ENCODE assay signal across 10 cellular contexts in genomic region chr18:32770651-32771168, GRCh38. TPM values are rescaled to one million over a fixed set of nuclear protein-coding genes. Genes with fewer than 3 reads are reported as not detected.
DNase-seq lines count a peak whose midpoint lies in the region; ATAC-seq and TF ChIP-seq lines count a peak whose summit lies in the region.
"Had no signal": no experiment of that assay in that cellular context is flagged by ENCODE, and none has a peak within 500 bp of the region (broad histone marks: within the 10 kb centered on the region; RNA-seq: fewer than 3 reads in every experiment).

No MANE protein-coding gene starts in this region.

- BruUV-seq in A673 (replicated peaks; lab: Mats Ljungman, UMichigan) = no TSS peak

- H3K4me3 ChIP-seq in A673 (ENCODE audit: low read depth, low read length, poor library complexity, severe bottlenecking) (peak overlapping the region; percentile 44), KMS-11 (IDR thresholded peaks at IDR 0.05; ENCODE audit: insufficient read depth, low read depth, low read length) (peak overlapping the region; percentile 33), neuronal stem cell (ENCODE audit: low read length in 2 of 2) (peak overlapping the region; percentile 63 to 64), adrenal gland (peak overlapping the region in 2 of 4 donors; percentile 2 to 48)

- H4K8ac ChIP-seq in neuronal stem cell (ENCODE audit: low read depth, low read length) = no peak overlapping the region

- no peak overlapping the region for H2BK5ac ChIP-seq in neuronal stem cell (ENCODE audit: low read length)

- peak overlapping the region; percentile 52 for H3K4me2 ChIP-seq in KMS-11
- peak overlapping the region; percentile 93 for H3K4me2 ChIP-seq in neuronal stem cell (ENCODE audit: insufficient read depth, low read length, poor library complexity, severe bottlenecking)

- H3K36me3 Mint-ChIP-seq in endothelial cell (ENCODE audit: low read depth, unreplicated experiment) = no peaks in the 10 kb centered on the region
- H3K36me3 Mint-ChIP-seq: activated naive CD8-positive, alpha-beta T cell treated with anti-CD3 and anti-CD28 coated beads, Interleukin-2, amount 10 ng/mL, durations not matched to agents 7 days and 5 days had no signal

- H3K27ac ChIP-seq in A673 (ENCODE audit: low read depth, low read length, poor library complexity, severe bottlenecking) = no peak overlapping the region
- no peak overlapping the region for H3K27ac ChIP-seq in KMS-11
- no peak overlapping the region for H3K27ac ChIP-seq in neuronal stem cell (replicated peaks; ENCODE audit: low read length)
- H3K27ac ChIP-seq in adrenal gland = peak overlapping the region in 1 of 5 donors; percentile 10

- no peaks in the 10 kb centered on the region for H4K20me1 ChIP-seq in KMS-11 (ENCODE audit: insufficient read depth)

- no peaks in the 10 kb centered on the region for H3K79me1 ChIP-seq in neuronal stem cell (ENCODE audit: low read depth, low read length)

- no peak overlapping the region for H2BK12ac ChIP-seq in neuronal stem cell (ENCODE audit: low read length)

- H3K9me3 Mint-ChIP-seq in endothelial cell (ENCODE audit: unreplicated experiment) = no peaks in the 10 kb centered on the region
- H3K9me3 Mint-ChIP-seq: activated naive CD8-positive, alpha-beta T cell treated with anti-CD3 and anti-CD28 coated beads, Interleukin-2, amount 10 ng/mL, durations not matched to agents 7 days and 5 days had no signal

- H3K4me1 ChIP-seq in A673 (ENCODE audit: insufficient read depth, low read length, poor library complexity, severe bottlenecking) = no peaks in the 10 kb centered on the region
- H3K4me1 ChIP-seq in KMS-11 (ENCODE audit: low read depth, poor library complexity, severe bottlenecking) = no peaks in the 10 kb centered on the region
- peaks cover 12 to 34% of the 10 kb centered on the region in 2 donors for H3K4me1 ChIP-seq in neuronal stem cell (ENCODE audit: control insufficient read depth in 2 of 2, insufficient read depth in 1 of 2, low read depth in 1 of 2, low read length in 2 of 2)
- H3K4me1 ChIP-seq in adrenal gland (replicated peaks in 1 of 2) = peaks cover 0 to 11% of the 10 kb centered on the region in 2 donors

- peaks cover 28% of the 10 kb centered on the region for H3K27me3 ChIP-seq in A673 (replicated peaks; ENCODE audit: insufficient read depth, low read depth, low read length, poor library complexity)
- H3K27me3 ChIP-seq in KMS-11 (ENCODE audit: insufficient read depth, low read depth) = no peaks in the 10 kb centered on the region
- H3K27me3 ChIP-seq in neuronal stem cell (ENCODE audit: control insufficient read depth in 3 of 3, insufficient read depth in 3 of 3, low read depth in 1 of 3, low read length in 3 of 3) = peaks cover 0 to 48% (median 15%) of the 10 kb centered on the region in 3 experiments
- peaks cover 20% of the 10 kb centered on the region for H3K27me3 ChIP-seq in adrenal gland

- H3K9ac ChIP-seq in KMS-11 (peak overlapping the region; percentile 35; the same call in 1 of the 2 replicates), neuronal stem cell (ENCODE audit: low read depth, low read length, poor library complexity) (peak overlapping the region; percentile 50)

- DNase-seq in A673 (ENCODE audit: low spot score) (no peak), endothelial cell (ENCODE audit: low spot score) (no peak), neuronal stem cell (ENCODE audit: low spot score) (no peak), NCI-H1092 (lab: John Stamatoyannopoulos, UW) (no peak), adrenal gland (no peak)

- H3K9me3 ChIP-seq in A673 (ENCODE audit: low read depth, low read length, poor library complexity, severe bottlenecking) = no peaks in the 10 kb centered on the region
- H3K9me3 ChIP-seq in neuronal stem cell (replicated peaks in 1 of 2; ENCODE audit: control insufficient read depth in 2 of 2, insufficient read depth in 1 of 2, low read depth in 1 of 2, low read length in 2 of 2) = peaks cover 0 to 2% of the 10 kb centered on the region in 2 donors
- H3K9me3 ChIP-seq in adrenal gland (replicated peaks in 1 of 3) = no peaks in the 10 kb centered on the region

- peak overlapping the region; percentile 81 for H3K4me3 Mint-ChIP-seq in endothelial cell (ENCODE audit: unreplicated experiment)

- H3K4me1 Mint-ChIP-seq in endothelial cell (ENCODE audit: unreplicated experiment) = peaks cover 30% of the 10 kb centered on the region

- peak overlapping the region; percentile 89 for H2AFZ ChIP-seq in KMS-11 (ENCODE audit: low read depth)
- peak overlapping the region; percentile 95 for H2AFZ ChIP-seq in neuronal stem cell (ENCODE audit: low read length)

- H3K27ac Mint-ChIP-seq in endothelial cell (ENCODE audit: unreplicated experiment) = no peak overlapping the region
- H3K27ac Mint-ChIP-seq: activated naive CD8-positive, alpha-beta T cell treated with anti-CD3 and anti-CD28 coated beads, Interleukin-2, amount 10 ng/mL, durations not matched to agents 7 days and 5 days had no signal

- ATAC-seq in HG02610 (IDR thresholded peaks at IDR 0.05; ENCODE audit: unreplicated experiment) (no peak), GM19467 (IDR thresholded peaks at IDR 0.05; ENCODE audit: unreplicated experiment) (no peak)

- WGBS in neuronal stem cell (ENCODE audit: extremely low coverage in 2 of 2, insufficient read length in 2 of 2, insufficient replicate concordance in 1 of 2), 2 donors = no CpG with 5 or more reads among the region's 34 CpGs
- WGBS in adrenal gland, 4 donors = 0 to 11% (median 6%) methylated on average over 2 to 34 of the region's 34 CpGs

- H3K36me3 ChIP-seq in A673 (ENCODE audit: insufficient read depth, low read length, poor library complexity, severe bottlenecking) (no peaks in the 10 kb centered on the region), KMS-11 (ENCODE audit: insufficient read depth) (no peaks in the 10 kb centered on the region), neuronal stem cell (replicated peaks in 1 of 2; ENCODE audit: control insufficient read depth in 2 of 2, insufficient read depth in 2 of 2, low read length in 2 of 2) (no peaks in the 10 kb centered on the region), adrenal gland (replicated peaks in 1 of 2) (no peaks in the 10 kb centered on the region)

- intact Hi-C loops in A673 (cut with micrococcal nuclease; ENCODE audit: unreplicated experiment) (no loop called here), adrenal gland (cut with DNase I) (no loop called here)

- no peak overlapping the region for H4K91ac ChIP-seq in neuronal stem cell (ENCODE audit: low read depth, low read length, poor library complexity)

- no peaks in the 10 kb centered on the region for H3K79me2 ChIP-seq in KMS-11 (ENCODE audit: insufficient read depth, low read depth)

- H2BK15ac ChIP-seq in neuronal stem cell (ENCODE audit: low read length) = peak overlapping the region; percentile 97

- H3K4ac ChIP-seq in neuronal stem cell (ENCODE audit: low read length) = no peak overlapping the region

- TF ChIP-seq CTCF in A673 (conservative IDR thresholded peaks at IDR 0.05; ENCODE audit: low read depth, low read length) (no peak), KMS-11 (conservative IDR thresholded peaks at IDR 0.05; ENCODE audit: low read depth, low read length) (no peak), endothelial cell (IDR thresholded peaks at IDR 0.05; ENCODE audit: unreplicated experiment) (no peak), adrenal gland (IDR thresholded peaks at IDR 0.05) (no peak)

- peak overlapping the region; percentile 31 for H3K14ac ChIP-seq in neuronal stem cell (ENCODE audit: low read length)

- POLR2A ChIA-PET in A673 (lab: Charles Lee; ENCODE audit: low non-redundant PET) = no interaction called here

- CTCF ChIA-PET in A673 (lab: Charles Lee) = no interaction called here

- H3K23ac ChIP-seq in neuronal stem cell (ENCODE audit: low read depth, low read length, poor library complexity) = peak overlapping the region; percentile 80

- no peak overlapping the region for H2BK120ac ChIP-seq in neuronal stem cell (ENCODE audit: low read depth, low read length)

- peak overlapping the region; percentile 95 for H3K18ac ChIP-seq in neuronal stem cell (ENCODE audit: low read length)

- H3K27me3 Mint-ChIP-seq in endothelial cell (ENCODE audit: unreplicated experiment) = peaks cover 6% of the 10 kb centered on the region

- no peak for TF ChIP-seq POLR2A in adrenal gland (IDR thresholded peaks at IDR 0.05)

- H2AK5ac ChIP-seq in neuronal stem cell (ENCODE audit: low read depth, low read length) = no peak overlapping the region

RNA-seq across cellular contexts. Expression of gene KLHL14, which starts 2.1 kb away (rescaled TPM):
- 1.3 and 2.3 TPM in 2 replicates for total RNA-seq in A673 (2021)
- total RNA-seq in endothelial cell (ENCODE audit: unreplicated experiment) = 1.3 TPM
- polyA plus RNA-seq in neuronal stem cell (2013, experiment 1 of 2) = 0.08 TPM
- 0.06 TPM for polyA plus RNA-seq in neuronal stem cell (2013, experiment 2 of 2)
- 1 to 10 TPM in 1 of 8 donors, under 1 TPM in 5, not detected in 2; 0.11 to 4.5 (median 0.31) TPM for total RNA-seq in adrenal gland
- polyA plus RNA-seq in adrenal gland = under 1 TPM in 2 of 3 donors, not detected in 1; 0.10 to 0.40 TPM
- total RNA-seq: activated naive CD8-positive, alpha-beta T cell treated with anti-CD3 and anti-CD28 coated beads, Interleukin-2, amount 10 ng/mL, durations not matched to agents 7 days and 5 days; left lobe of liver had no signal
